ENCODE assay signal across 20 cellular contexts in the genomic region with DNA sequence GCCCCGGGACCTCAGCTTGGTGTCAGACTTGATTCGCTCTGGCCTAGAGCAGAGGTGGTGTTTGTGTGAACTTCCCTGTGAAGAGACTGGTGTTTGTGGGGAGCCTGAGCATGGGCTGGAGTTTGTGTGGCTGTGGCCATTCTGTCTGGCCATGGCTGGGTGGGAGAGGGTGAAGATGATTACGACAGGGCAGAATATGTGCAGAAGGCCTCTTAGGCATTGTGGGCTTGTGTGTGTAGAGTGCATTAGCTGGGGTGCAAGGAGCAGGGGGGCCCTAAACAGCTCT. TPM values are rescaled to one million over a fixed set of nuclear protein-coding genes. Genes with fewer than 3 reads are reported as not detected.
DNase-seq lines count a peak whose midpoint lies in the region; ATAC-seq and TF ChIP-seq lines count a peak whose summit lies in the region.
"Had no signal": no experiment of that assay in that cellular context is flagged by ENCODE, and none has a peak within 500 bp of the region (broad histone marks: within the 10 kb centered on the region; RNA-seq: fewer than 3 reads in every experiment).

No MANE protein-coding gene starts in this region.

- peak overlapping the region; percentile 40 for H3K18ac ChIP-seq in trophoblast cell (ENCODE audit: low read length)

- peaks cover 74 to 76% of the 10 kb centered on the region in 2 experiments for H3K36me3 ChIP-seq in trophoblast cell (ENCODE audit: control insufficient read depth in 1 of 2, insufficient read depth in 2 of 2, low read length in 2 of 2)

- peak overlapping the region; percentile 1 for H3K4me3 ChIP-seq in trophoblast cell (ENCODE audit: low read depth, low read length)
- H3K4me3 ChIP-seq: BLaER1, GM12878, PC-9 had no signal

- no peaks in the 10 kb centered on the region for H3K9me3 Mint-ChIP-seq in WTC11
- no peaks in the 10 kb centered on the region for H3K9me3 Mint-ChIP-seq in activated T-helper 1 cell treated with anti-CD3 and anti-CD28 coated beads, Interleukin-12 subunit alpha, Interleukin-12 subunit beta, Interleukin-2, Interleukin-4 antibody, amounts not matched to agents 30 ng/mL and 10 ng/mL and 1 ng/mL, durations not matched to agents 14 hours and 24 hours and 36 hours
- H3K9me3 Mint-ChIP-seq: CD8-positive, alpha-beta T cell had no signal

- H3K4me3 Mint-ChIP-seq in WTC11, result no peak overlapping the region
- no peak overlapping the region for H3K4me3 Mint-ChIP-seq in activated T-helper 1 cell treated with anti-CD3 and anti-CD28 coated beads, Interleukin-12 subunit alpha, Interleukin-12 subunit beta, Interleukin-2, Interleukin-4 antibody, amounts not matched to agents 30 ng/mL and 10 ng/mL and 1 ng/mL, durations not matched to agents 14 hours and 24 hours and 36 hours
- H3K4me3 Mint-ChIP-seq: CD8-positive, alpha-beta T cell had no signal

- H2BK12ac ChIP-seq in trophoblast cell (ENCODE audit: low read length), result peak overlapping the region; percentile 43

- ATAC-seq in WTC11 (no peak), left lobe of liver (peak; percentile 14), GM18868 (IDR thresholded peaks at IDR 0.05; ENCODE audit: unreplicated experiment) (no peak)

- no peaks in the 10 kb centered on the region for H3K27me3 ChIP-seq in trophoblast cell (ENCODE audit: insufficient read depth, low read length)
- H3K27me3 ChIP-seq: BLaER1 had no signal

- H3K79me2 ChIP-seq in trophoblast cell (ENCODE audit: control insufficient read depth, insufficient read depth, low read length, poor library complexity), result no peaks in the 10 kb centered on the region

- peak overlapping the region; percentile 16 for H2AK5ac ChIP-seq in trophoblast cell (ENCODE audit: low read length)

- intact Hi-C loops in activated T-helper 1 cell treated with anti-CD3 and anti-CD28 coated beads, Interleukin-12 subunit alpha, Interleukin-12 subunit beta, Interleukin-2, Interleukin-4 antibody, amounts not matched to agents 30 ng/mL and 10 ng/mL and 1 ng/mL, durations not matched to agents 14 hours and 24 hours and 36 hours (cut with micrococcal nuclease), result loop anchor here (1.0 kb wide), 1 partner anchor 20 kb away; no protein-coding TSS in a partner anchor

- peak overlapping the region; percentile 8 for H2BK5ac ChIP-seq in trophoblast cell (ENCODE audit: low read depth, low read length, poor library complexity)

- H3K79me1 ChIP-seq in trophoblast cell (ENCODE audit: low read length), result peaks cover 11% of the 10 kb centered on the region

- CTCF ChIA-PET in WTC11 (lab: Charles Lee), result interaction anchor here (0.7 to 7.2 kb wide), 41 partner anchors 8 to 1622 kb away, joined by 3 to 86 read pairs (median 6); a partner anchor contains a TSS

- H3K9me3 ChIP-seq in trophoblast cell (ENCODE audit: insufficient read depth, low read depth, low read length), result peaks cover under 1% of the 10 kb centered on the region
- H3K9me3 ChIP-seq: BLaER1 had no signal

- H2BK120ac ChIP-seq in trophoblast cell (ENCODE audit: insufficient read depth, low read length, poor library complexity), result peak overlapping the region; percentile 12

- no peak overlapping the region for H3K4me2 ChIP-seq in trophoblast cell (ENCODE audit: low read length)
- H3K4me2 ChIP-seq: PC-9 had no signal

- peak overlapping the region; percentile 84 for H3K27ac Mint-ChIP-seq in WTC11
- H3K27ac Mint-ChIP-seq in activated T-helper 1 cell treated with anti-CD3 and anti-CD28 coated beads, Interleukin-12 subunit alpha, Interleukin-12 subunit beta, Interleukin-2, Interleukin-4 antibody, amounts not matched to agents 30 ng/mL and 10 ng/mL and 1 ng/mL, durations not matched to agents 14 hours and 24 hours and 36 hours, result no peak overlapping the region
- H3K27ac Mint-ChIP-seq: CD8-positive, alpha-beta T cell had no signal

- H3K14ac ChIP-seq in trophoblast cell (ENCODE audit: low read length), result peak overlapping the region; percentile 13

- H3K27me3 Mint-ChIP-seq in WTC11 (ENCODE audit: low read depth), result peaks cover 2% of the 10 kb centered on the region; the same call in 1 of the 2 replicates
- H3K27me3 Mint-ChIP-seq in activated T-helper 1 cell treated with anti-CD3 and anti-CD28 coated beads, Interleukin-12 subunit alpha, Interleukin-12 subunit beta, Interleukin-2, Interleukin-4 antibody, amounts not matched to agents 30 ng/mL and 10 ng/mL and 1 ng/mL, durations not matched to agents 14 hours and 24 hours and 36 hours (ENCODE audit: insufficient read depth), result peaks cover 2% of the 10 kb centered on the region

- TF ChIP-seq CTCF in WTC11 (IDR thresholded peaks at IDR 0.05), result no peak

- no peak overlapping the region for H3K9ac ChIP-seq in trophoblast cell (ENCODE audit: low read length)
- H3K9ac ChIP-seq: BLaER1 had no signal

- peak overlapping the region; percentile 16 for H4K91ac ChIP-seq in trophoblast cell (ENCODE audit: low read depth, low read length)

- WGBS in trophoblast cell (ENCODE audit: extremely low coverage, insufficient coverage, insufficient read length), result no CpG with 5 or more reads among the region's 3 CpGs

- H3K23ac ChIP-seq in trophoblast cell (ENCODE audit: low read length), result no peak overlapping the region

- no peak overlapping the region for H3K4ac ChIP-seq in trophoblast cell (ENCODE audit: low read depth, low read length)

- peak overlapping the region; percentile 67 for H3K27ac ChIP-seq in trophoblast cell (ENCODE audit: low read depth, low read length)
- H3K27ac ChIP-seq: BLaER1, PC-9 had no signal

- DNase-seq in activated effector memory CD4-positive, alpha-beta T cell treated with anti-CD3 and anti-CD28 coated beads, Interleukin-2, amount 50 U/mL, for 16 hours, result peak; percentile 44
- DNase-seq in activated effector memory CD4-positive, alpha-beta T cell treated with Interleukin-2 at 50 U/mL for 16 hours, result no peak
- no peak for DNase-seq in WTC11 (ENCODE audit: low spot score)
- DNase-seq in left lobe of liver (ENCODE audit: low spot score), result no peak
- DNase-seq in trophoblast cell, result no peak
- no peak for DNase-seq in activated T-helper 1 cell treated with anti-CD3 and anti-CD28 coated beads, Interleukin-12 subunit alpha, Interleukin-12 subunit beta, Interleukin-2, Interleukin-4 antibody, amounts not matched to agents 30 ng/mL and 10 ng/mL and 1 ng/mL, durations not matched to agents 14 hours and 24 hours and 36 hours (ENCODE audit: low spot score)
- DNase-seq in hepatic stellate cell (ENCODE audit: low spot score), result no peak
- DNase-seq: GDM1, MV-4-11, NCI-H1417, NCI-H2029, NCI-H2171, NCI-H510A, NCI-H774, PC-9 had no signal

- H3K4me1 Mint-ChIP-seq in WTC11, result peaks cover 60% of the 10 kb centered on the region
- H3K4me1 Mint-ChIP-seq in activated T-helper 1 cell treated with anti-CD3 and anti-CD28 coated beads, Interleukin-12 subunit alpha, Interleukin-12 subunit beta, Interleukin-2, Interleukin-4 antibody, amounts not matched to agents 30 ng/mL and 10 ng/mL and 1 ng/mL, durations not matched to agents 14 hours and 24 hours and 36 hours (ENCODE audit: low read depth), result no peaks in the 10 kb centered on the region

- peaks cover 22% of the 10 kb centered on the region in 2 experiments for H3K4me1 ChIP-seq in trophoblast cell (ENCODE audit: control insufficient read depth in 1 of 2, insufficient read depth in 2 of 2, low read length in 2 of 2)

- no peak overlapping the region for H2AFZ ChIP-seq in trophoblast cell (ENCODE audit: insufficient read depth, low read length, poor library complexity)
- H2AFZ ChIP-seq: PC-9 had no signal

- POLR2A ChIA-PET in WTC11 (lab: Charles Lee), result interaction anchor here (1.0 to 3.6 kb wide), 6 partner anchors 8 to 124 kb away, joined by 3 to 29 read pairs (median 10); a partner anchor contains a TSS

- peaks cover 30% of the 10 kb centered on the region for H3K36me3 Mint-ChIP-seq in WTC11
- H3K36me3 Mint-ChIP-seq in activated T-helper 1 cell treated with anti-CD3 and anti-CD28 coated beads, Interleukin-12 subunit alpha, Interleukin-12 subunit beta, Interleukin-2, Interleukin-4 antibody, amounts not matched to agents 30 ng/mL and 10 ng/mL and 1 ng/mL, durations not matched to agents 14 hours and 24 hours and 36 hours (ENCODE audit: low read depth), result no peaks in the 10 kb centered on the region
- H3K36me3 Mint-ChIP-seq: CD8-positive, alpha-beta T cell had no signal

- no peak overlapping the region for H4K12ac ChIP-seq in trophoblast cell (ENCODE audit: low read depth, low read length)

- H4K8ac ChIP-seq in trophoblast cell (ENCODE audit: low read depth, low read length), result peak overlapping the region; percentile 3

RNA-seq across cellular contexts. Expression of a gene that starts 10.5 kb away (rescaled TPM):
- 159 to 221 TPM (median 213 TPM) in 3 replicates for total RNA-seq in WTC11 (2021)
- 43.6 TPM for total RNA-seq in left lobe of liver
- 155 and 158 TPM in 2 replicates for polyA plus RNA-seq in trophoblast cell (2013)
- 0.21 and 0.24 TPM in 2 replicates for total RNA-seq in activated T-helper 1 cell treated with anti-CD3 and anti-CD28 coated beads, Interleukin-12 subunit alpha, Interleukin-12 subunit beta, Interleukin-2, Interleukin-4 antibody, amounts not matched to agents 30 ng/mL and 10 ng/mL and 1 ng/mL, durations not matched to agents 14 hours and 24 hours and 36 hours

RNA-seq across cellular contexts. Expression of a gene that starts 11.3 kb away (rescaled TPM):
- 1.1 to 1.8 TPM (median 1.4 TPM) in 3 replicates for total RNA-seq in WTC11 (2021)
- total RNA-seq in left lobe of liver, result 0.20 TPM
- polyA plus RNA-seq in trophoblast cell (2013), result 24.7 and 27.9 TPM in 2 replicates
- total RNA-seq in activated T-helper 1 cell treated with anti-CD3 and anti-CD28 coated beads, Interleukin-12 subunit alpha, Interleukin-12 subunit beta, Interleukin-2, Interleukin-4 antibody, amounts not matched to agents 30 ng/mL and 10 ng/mL and 1 ng/mL, durations not matched to agents 14 hours and 24 hours and 36 hours, result not detected in 2 replicates
- total RNA-seq: CD8-positive, alpha-beta T cell; GM12878; HT-29 had no signal
- polyA plus RNA-seq: GM12878 had no signal

RNA-seq across cellular contexts. Expression of a gene that starts 17.0 kb away (rescaled TPM):
- total RNA-seq in WTC11 (2021) (7.1 to 8.1 TPM (median 7.3 TPM) in 3 replicates), left lobe of liver (2.1 TPM)
- polyA plus RNA-seq in trophoblast cell (2013), result 5.0 and 5.5 TPM in 2 replicates
- 2.9 and 3.3 TPM in 2 replicates for total RNA-seq in activated T-helper 1 cell treated with anti-CD3 and anti-CD28 coated beads, Interleukin-12 subunit alpha, Interleukin-12 subunit beta, Interleukin-2, Interleukin-4 antibody, amounts not matched to agents 30 ng/mL and 10 ng/mL and 1 ng/mL, durations not matched to agents 14 hours and 24 hours and 36 hours

RNA-seq across cellular contexts. Expression of a gene that starts 17.2 kb away (rescaled TPM):
- 84.3 to 97.0 TPM (median 84.8 TPM) in 3 replicates for total RNA-seq in WTC11 (2021)
- total RNA-seq in left lobe of liver, result 55.1 TPM
- polyA plus RNA-seq in trophoblast cell (2013), result 150 and 167 TPM in 2 replicates
- 41.3 and 43.4 TPM in 2 replicates for total RNA-seq in activated T-helper 1 cell treated with anti-CD3 and anti-CD28 coated beads, Interleukin-12 subunit alpha, Interleukin-12 subunit beta, Interleukin-2, Interleukin-4 antibody, amounts not matched to agents 30 ng/mL and 10 ng/mL and 1 ng/mL, durations not matched to agents 14 hours and 24 hours and 36 hours

RNA-seq across cellular contexts. Expression of a gene that starts 36.8 kb away (rescaled TPM):
- total RNA-seq in WTC11 (2021) (31.3 to 39.9 TPM (median 31.9 TPM) in 3 replicates), left lobe of liver (7.7 TPM)
- 19.1 and 19.7 TPM in 2 replicates for polyA plus RNA-seq in trophoblast cell (2013)
- 38.0 and 38.9 TPM in 2 replicates for total RNA-seq in activated T-helper 1 cell treated with anti-CD3 and anti-CD28 coated beads, Interleukin-12 subunit alpha, Interleukin-12 subunit beta, Interleukin-2, Interleukin-4 antibody, amounts not matched to agents 30 ng/mL and 10 ng/mL and 1 ng/mL, durations not matched to agents 14 hours and 24 hours and 36 hours

Comparison
In these comparisons a context has a peak if more than half of its experiments do, and no peak if none do; other contexts are left out.
1. RNA of a gene that starts 10.5 kb away (total RNA-seq): 159 to 221 TPM in WTC11 and 43.6 TPM in left lobe of liver (single experiment); 0.21 to 0.24 TPM in activated T-helper 1 cell treated with anti-CD3 and anti-CD28 coated beads, Interleukin-12 subunit alpha, Interleukin-12 subunit beta, Interleukin-2, Interleukin-4 antibody, amounts not matched to agents 30 ng/mL and 10 ng/mL and 1 ng/mL, durations not matched to agents 14 hours and 24 hours and 36 hours; every median in the first group is over 10 times any median in the second.